ENCODE assay signal across 8 cellular contexts in genomic region chr5:107476783-107477182, GRCh38.
DNase-seq lines count a peak whose midpoint lies in the region; ATAC-seq, FAIRE-seq and TF ChIP-seq lines count a peak whose summit lies in the region.

No MANE protein-coding gene starts in this region.

- H3K4me1 ChIP-seq in mammary epithelial cell (ENCODE audit: insufficient read depth, low read length), result peaks cover 39% of the 10 kb centered on the region

- no peak overlapping the region for H3K4me2 ChIP-seq in mammary epithelial cell (ENCODE audit: insufficient read depth, low read depth, low read length)

- peak; percentile 85 for FAIRE-seq in GM12891 (lab: Jason Lieb, UNC)

- ATAC-seq in GM21367 (IDR thresholded peaks at IDR 0.05; ENCODE audit: unreplicated experiment) (peak; percentile 94), HG03521 (IDR thresholded peaks at IDR 0.05; ENCODE audit: unreplicated experiment) (peak; percentile 93)

- H3K4me3 ChIP-seq in mammary epithelial cell (replicated peaks in 1 of 3; ENCODE audit: insufficient read depth in 1 of 3, low read depth in 2 of 3, low read length in 3 of 3), result no peak overlapping the region
- H3K4me3 ChIP-seq in retinal pigment epithelial cell (ENCODE audit: low read length), result no peak overlapping the region

- CTCF ChIA-PET in mammary epithelial cell (lab: Charles Lee; ENCODE audit: low non-redundant PET) (no interaction called here), HEK293T (lab: Yijun Ruan, JAX) (interaction anchor here (0.7 kb wide), 1 partner anchor 113 kb away, joined by 5 read pairs; no protein-coding TSS in a partner anchor)

- H3K27ac ChIP-seq in mammary epithelial cell (ENCODE audit: insufficient read depth, low read depth, low read length), result peak overlapping the region; percentile 18

- in situ Hi-C loops in mammary epithelial cell (cut with MboI; ENCODE audit: low sequenced_read_pairs in 2 of 2), result no loop called here

- no peaks in the 10 kb centered on the region for H3K9me3 ChIP-seq in mammary epithelial cell (replicated peaks; ENCODE audit: insufficient read depth, low read length)

- dilution Hi-C loops in mammary epithelial cell (cut with HindIII; ENCODE audit: low sequenced_read_pairs), result no loop called here

- H4K20me1 ChIP-seq in mammary epithelial cell (ENCODE audit: insufficient read depth, low read length), result no peaks in the 10 kb centered on the region

- POLR2A ChIA-PET in HEK293T (lab: Yijun Ruan, JAX), result no interaction called here

- peaks cover 20% of the 10 kb centered on the region for H3K79me2 ChIP-seq in mammary epithelial cell (ENCODE audit: insufficient read depth, low read length)

- no peaks in the 10 kb centered on the region for H3K36me3 ChIP-seq in mammary epithelial cell (ENCODE audit: insufficient read depth, low read length)

- H3K27me3 ChIP-seq in mammary epithelial cell (ENCODE audit: insufficient read depth, low read length), result no peaks in the 10 kb centered on the region

- H2AFZ ChIP-seq in mammary epithelial cell (ENCODE audit: low read depth, low read length), result no peak overlapping the region

- DNase-seq in GM12891 (ENCODE audit: insufficient read length, low spot score) (peak; percentile 10), mammary epithelial cell (no peak), retinal pigment epithelial cell (ENCODE audit: low read depth) (peak; percentile 34), anterior cingulate cortex (lab: John Stamatoyannopoulos, UW) (no peak), HEK293T (ENCODE audit: extremely low spot score) (no peak), NCI-H128 (lab: John Stamatoyannopoulos, UW; ENCODE audit: unreplicated experiment) (no peak)

- H3K9ac ChIP-seq in mammary epithelial cell (ENCODE audit: insufficient read depth, low read length), result no peak overlapping the region

- intact Hi-C loops in mammary epithelial cell (cut with micrococcal nuclease), result no loop called here

- WGBS in mammary epithelial cell (ENCODE audit: low coverage, missing lambda C conversion rate), result 79% methylated on average over 1 of the region's 1 CpG

- BruUV-seq in mammary epithelial cell (replicated peaks; lab: Mats Ljungman, UMichigan), result no TSS peak

- no peak for TF ChIP-seq CTCF in mammary epithelial cell (conservative IDR thresholded peaks at IDR 0.05 in 1 of 2, IDR thresholded peaks at IDR 0.05 in 1 of 2; ENCODE audit: extremely low read depth in 1 of 2, insufficient read depth in 1 of 2, low read depth in 1 of 2, low read length in 2 of 2)
- no peak for TF ChIP-seq CTCF in retinal pigment epithelial cell (conservative IDR thresholded peaks at IDR 0.05; ENCODE audit: low read depth, low read length)

- TF ChIP-seq POLR2A in GM12891 (IDR thresholded peaks at IDR 0.05; ENCODE audit: low read depth, low read length), result no peak

TF ChIP-seq in GM12891, 5 proteins besides CTCF, POLR2A, EP300 and RAD21:
- TF ChIP-seq POLR2AphosphoS5 (IDR thresholded peaks at IDR 0.05; ENCODE audit: low read depth, low read length) (no peak), SPI1 (IDR thresholded peaks at IDR 0.05; ENCODE audit: low read depth, low read length) (no peak), PAX5 (IDR thresholded peaks at IDR 0.05; ENCODE audit: insufficient read depth, low read length, severe bottlenecking) (no peak), TAF1 (IDR thresholded peaks at IDR 0.05; ENCODE audit: low read depth, low read length) (no peak), POU2F2 (IDR thresholded peaks at IDR 0.05; ENCODE audit: low read depth, low read length) (no peak)

TF ChIP-seq in HEK293T, 16 proteins besides CTCF, POLR2A, EP300 and RAD21:
- TF ChIP-seq PKNOX1 (IDR thresholded peaks at IDR 0.05) (no peak), SP1 (IDR thresholded peaks at IDR 0.05) (no peak), NFRKB (IDR thresholded peaks at IDR 0.05) (no peak), ELF4 (IDR thresholded peaks at IDR 0.05) (no peak), ZNF384 (IDR thresholded peaks at IDR 0.05) (no peak)
TF ChIP-seq in HEK293T: peak in this region for 0.

Comparison
In these comparisons a context has a peak if more than half of its experiments do, and no peak if none do; other contexts are left out.
1. DNase-seq: peak in GM12891 (single experiment) and retinal pigment epithelial cell (single experiment); none in mammary epithelial cell (single experiment), anterior cingulate cortex (0 of 58), HEK293T (single experiment) and NCI-H128 (single experiment).